In the genomic region with DNA sequence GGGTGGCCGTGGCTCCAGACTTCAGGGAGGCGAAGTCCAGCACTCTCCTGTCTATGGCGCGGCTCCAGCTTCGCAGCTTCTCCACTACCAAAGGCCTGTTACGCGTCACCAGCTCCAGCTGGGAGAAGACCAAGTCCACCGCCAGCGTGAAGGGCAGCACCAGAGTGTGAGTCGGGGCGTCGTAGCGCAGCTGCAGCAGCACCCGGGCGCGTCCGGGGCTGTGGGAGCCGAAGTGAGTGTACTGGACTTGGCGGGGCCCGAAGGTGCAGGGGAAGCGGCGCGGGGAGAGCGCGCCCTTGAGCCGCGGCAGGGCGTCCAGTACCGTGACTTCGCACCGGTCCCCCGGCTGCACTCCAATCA, we compare ENCODE assay signal across 9 cellular contexts. TPM values are rescaled to one million over a fixed set of nuclear protein-coding genes. Genes with fewer than 3 reads are reported as not detected.
DNase-seq lines count a peak whose midpoint lies in the region; ATAC-seq and TF ChIP-seq lines count a peak whose summit lies in the region.
"Had no signal": no experiment of that assay in that cellular context is flagged by ENCODE, and none has a peak within 500 bp of the region (broad histone marks: within the 10 kb centered on the region; RNA-seq: fewer than 3 reads in every experiment).

No MANE protein-coding gene starts in this region.

- H3K9me3 ChIP-seq in CD4-positive, alpha-beta memory T cell (ENCODE audit: control insufficient read depth in 1 of 2, low read length in 2 of 2) = no peaks in the 10 kb centered on the region

- peaks cover 20% of the 10 kb centered on the region for H3K4me1 ChIP-seq in CD4-positive, alpha-beta memory T cell (ENCODE audit: insufficient read depth, low read length)

- H3K36me3 ChIP-seq in CD4-positive, alpha-beta memory T cell (ENCODE audit: insufficient read depth, low read length) = no peaks in the 10 kb centered on the region

- DNase-seq in CD4-positive, alpha-beta memory T cell = no peak
- DNase-seq in dorsolateral prefrontal cortex = peak in 5 of 10 donors; percentile 12 to 50 (median 34)
- DNase-seq in HFFc6 = no peak
- no peak for DNase-seq in NCI-H2171 treated with DMSO at 0.1 percent for 48 hours (lab: John Stamatoyannopoulos, UW)
- no peak for DNase-seq in medulla oblongata (ENCODE audit: extremely low spot score)
- DNase-seq: activated naive CD4-positive, alpha-beta T cell had no signal

- H3K27me3 Mint-ChIP-seq in CD4-positive, alpha-beta memory T cell = peaks cover 25 to 34% of the 10 kb centered on the region in 2 donors
- H3K27me3 Mint-ChIP-seq in nephron (ENCODE audit: low read depth) (peaks cover 88% of the 10 kb centered on the region), HFFc6 (ENCODE audit: insufficient read depth) (no peaks in the 10 kb centered on the region)

- peak overlapping the region in 1 of 2 donors; percentile 29 for H3K4me3 ChIP-seq in CD4-positive, alpha-beta memory T cell (ENCODE audit: low read length in 2 of 2)
- H3K4me3 ChIP-seq in dorsolateral prefrontal cortex = peak overlapping the region; percentile 18 to 70 (median 52)

- peak overlapping the region in 6 of 8 donors; percentile 35 to 83 (median 67) for H3K4me3 Mint-ChIP-seq in CD4-positive, alpha-beta memory T cell
- peak overlapping the region; percentile 73 to 83 (median 81) for H3K4me3 Mint-ChIP-seq in nephron
- no peak overlapping the region for H3K4me3 Mint-ChIP-seq in HFFc6

- TF ChIP-seq CTCF in dorsolateral prefrontal cortex (IDR thresholded peaks at IDR 0.05 in 54 of 56, conservative IDR thresholded peaks at IDR 0.05 in 2 of 56; ENCODE audit: low read depth in 1 of 56, partially characterized antibody in 56 of 56) = no peak
- no peak for TF ChIP-seq CTCF in nephron (IDR thresholded peaks at IDR 0.05; ENCODE audit: unreplicated experiment in 3 of 3)
- TF ChIP-seq CTCF in HFFc6 (IDR thresholded peaks at IDR 0.05) = no peak

- intact Hi-C loops in CD4-positive, alpha-beta memory T cell (cut with micrococcal nuclease) = no loop called here
- intact Hi-C loops in dorsolateral prefrontal cortex (cut with DNase I) = no loop called here

- peak; percentile 19 for ATAC-seq in HG03521 (IDR thresholded peaks at IDR 0.05; ENCODE audit: unreplicated experiment)
- no peak for ATAC-seq in GM19467 (IDR thresholded peaks at IDR 0.05; ENCODE audit: unreplicated experiment)

- peaks cover 0 to 21% (median 9%) of the 10 kb centered on the region in 8 donors for H3K9me3 Mint-ChIP-seq in CD4-positive, alpha-beta memory T cell
- H3K9me3 Mint-ChIP-seq in nephron = peaks cover 7% of the 10 kb centered on the region
- H3K9me3 Mint-ChIP-seq in HFFc6 = peaks cover 30% of the 10 kb centered on the region

- peaks cover 0 to 2% of the 10 kb centered on the region in 2 donors for H3K36me3 Mint-ChIP-seq in CD4-positive, alpha-beta memory T cell
- H3K36me3 Mint-ChIP-seq in nephron (ENCODE audit: low read depth) (no peaks in the 10 kb centered on the region), HFFc6 (ENCODE audit: low read depth) (no peaks in the 10 kb centered on the region)

- CTCF ChIA-PET in CD4-positive, alpha-beta memory T cell (lab: Charles Lee; ENCODE audit: partially characterized antibody) = interaction anchor here (1.2 kb wide), 1 partner anchor 10 kb away, joined by 3 read pairs; no protein-coding TSS in a partner anchor

- peak overlapping the region in 1 of 7 donors; percentile 17 for H3K27ac Mint-ChIP-seq in CD4-positive, alpha-beta memory T cell
- H3K27ac Mint-ChIP-seq in nephron = no peak overlapping the region
- H3K27ac Mint-ChIP-seq in HFFc6 = no peak overlapping the region

- peaks cover 8% of the 10 kb centered on the region for H3K27me3 ChIP-seq in CD4-positive, alpha-beta memory T cell (ENCODE audit: insufficient read depth, low read length)
- H3K27me3 ChIP-seq in dorsolateral prefrontal cortex = peaks cover 0 to 40% (median 25%) of the 10 kb centered on the region in 45 donors

- POLR2A ChIA-PET in CD4-positive, alpha-beta memory T cell (lab: Charles Lee; ENCODE audit: partially characterized antibody) = no interaction called here

- H3K27ac ChIP-seq in CD4-positive, alpha-beta memory T cell (ENCODE audit: low read depth, low read length) = no peak overlapping the region
- H3K27ac ChIP-seq in dorsolateral prefrontal cortex = no peak overlapping the region

- H3K4me1 Mint-ChIP-seq in CD4-positive, alpha-beta memory T cell = peaks cover 4 to 36% (median 9%) of the 10 kb centered on the region in 4 donors
- H3K4me1 Mint-ChIP-seq in nephron (peaks cover 7% of the 10 kb centered on the region), HFFc6 (ENCODE audit: low read depth) (no peaks in the 10 kb centered on the region)

RNA-seq across cellular contexts. Expression of a gene that starts 0.4 kb away (rescaled TPM):
- not detected for total RNA-seq in CD4-positive, alpha-beta memory T cell
- not detected for polyA plus RNA-seq in CD4-positive, alpha-beta memory T cell
- 10 to 100 TPM in 2 of 120 experiments, 1 to 10 TPM in 108, under 1 TPM in 10; 0.11 to 13.9 (median 2.9) TPM for total RNA-seq in dorsolateral prefrontal cortex
- not detected for total RNA-seq in HFFc6 (2021; fragmentation: NEBNext Ultra II Directional; extraction: Animal tissue kit (Norgen Biotek cat#: 25700))
